10 cellular contexts compared by ENCODE assay signal in the genomic region with DNA sequence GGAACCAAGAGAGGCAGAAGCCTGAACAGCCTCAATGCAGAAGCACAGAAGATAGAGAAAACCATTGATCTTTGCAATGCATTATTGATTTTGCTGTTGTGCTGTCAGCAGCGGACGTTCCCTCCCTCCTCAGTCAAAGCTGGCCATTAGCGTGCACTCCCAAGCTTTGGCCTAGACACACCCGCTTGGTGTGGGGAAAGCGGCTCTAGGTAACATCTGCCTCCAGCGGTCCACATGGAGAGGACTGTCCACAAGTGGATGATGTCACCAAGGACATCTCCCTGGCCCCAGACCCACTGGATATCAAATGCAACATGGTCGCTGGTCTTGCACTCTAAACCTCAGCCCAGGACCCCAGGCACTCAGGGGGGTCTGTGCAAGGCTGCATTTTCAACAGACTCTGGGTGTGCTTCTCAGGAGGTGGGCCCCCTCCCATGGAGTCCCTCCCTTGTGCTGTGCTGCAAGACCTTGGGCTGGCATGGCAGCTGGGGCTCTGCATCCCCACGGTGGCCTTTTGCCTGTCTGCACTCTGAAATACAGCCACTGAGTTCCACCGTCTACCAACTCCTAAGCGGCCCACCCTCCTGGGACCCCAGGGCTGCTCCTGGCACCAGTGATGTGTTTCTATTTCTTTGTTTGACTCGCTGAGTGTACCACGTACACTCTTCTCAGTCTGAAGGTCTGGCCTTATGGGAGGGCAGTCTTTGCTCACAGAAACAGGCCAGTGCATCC. TPM values are rescaled to one million over a fixed set of nuclear protein-coding genes. Genes with fewer than 3 reads are reported as not detected.
DNase-seq lines count a peak whose midpoint lies in the region; ATAC-seq and TF ChIP-seq lines count a peak whose summit lies in the region.
"Had no signal": no experiment of that assay in that cellular context is flagged by ENCODE, and none has a peak within 500 bp of the region (broad histone marks: within the 10 kb centered on the region; RNA-seq: fewer than 3 reads in every experiment).

No MANE protein-coding gene starts in this region.

- H3K36me3 ChIP-seq in gastrocnemius medialis: no peaks in the 10 kb centered on the region

- no peak for TF ChIP-seq POLR2A in gastrocnemius medialis (IDR thresholded peaks at IDR 0.05)

- H3K4me1 ChIP-seq in gastrocnemius medialis: peaks cover 25 to 51% of the 10 kb centered on the region in 2 donors

- no peak for ATAC-seq in gastrocnemius medialis
- no peak for ATAC-seq in GM19397 (IDR thresholded peaks at IDR 0.05; ENCODE audit: unreplicated experiment)

- peak overlapping the region; percentile 88 for H3K4me3 ChIP-seq in epithelial cell of proximal tubule (ENCODE audit: low read depth, low read length)
- peak overlapping the region in 3 of 4 donors; percentile 66 to 92 (median 82) for H3K4me3 ChIP-seq in gastrocnemius medialis

- TF ChIP-seq CTCF in epithelial cell of proximal tubule (conservative IDR thresholded peaks at IDR 0.05; ENCODE audit: low read depth, low read length) (no peak), gastrocnemius medialis (IDR thresholded peaks at IDR 0.05 in 4 of 5, conservative IDR thresholded peaks at IDR 0.05 in 1 of 5) (no peak)

- H3K9me3 ChIP-seq in gastrocnemius medialis: no peaks in the 10 kb centered on the region

- no peaks in the 10 kb centered on the region for H3K27me3 ChIP-seq in gastrocnemius medialis

- DNase-seq in DMS53 (lab: John Stamatoyannopoulos, UW) (peak; percentile 27), DMS53 treated with DMSO at 0.1 percent for 48 hours (lab: John Stamatoyannopoulos, UW; ENCODE audit: unreplicated experiment) (no peak), NCI-H69 (lab: John Stamatoyannopoulos, UW) (peak; percentile 46), epithelial cell of proximal tubule (ENCODE audit: low read depth) (no peak), gastrocnemius medialis (no peak), DMS114 treated with DMSO at 0.1 percent for 48 hours (lab: John Stamatoyannopoulos, UW; ENCODE audit: unreplicated experiment) (no peak), HCEC 1CT (no peak)
- DNase-seq: NCI-H1048 had no signal

- intact Hi-C loops in gastrocnemius medialis (cut with DNase I; ENCODE audit: low total_unique reads): loop anchor here (2.0 to 10.0 kb wide), 3 partner anchors 81 to 609 kb away; no protein-coding TSS in a partner anchor

- in situ Hi-C loops in gastrocnemius medialis (cut with MboI; ENCODE audit: low sequenced_read_pairs in 4 of 4): no loop called here

- H3K27ac ChIP-seq in gastrocnemius medialis: peak overlapping the region; percentile 85 to 96 (median 90)
- H3K27ac ChIP-seq: SK-N-MC had no signal

RNA-seq across cellular contexts. Expression of a gene that starts 1.9 kb away (rescaled TPM):
- total RNA-seq in epithelial cell of proximal tubule (8.0 and 12.3 TPM in 2 replicates), gastrocnemius medialis (10 to 100 TPM; 23.6 to 77.0 (median 41.3) TPM)

Comparison
In these comparisons a context has a peak if more than half of its experiments do, and no peak if none do; other contexts are left out.
1. DNase-seq: peak in DMS53 (single experiment) and NCI-H69 (single experiment); none in DMS53 treated with DMSO at 0.1 percent for 48 hours (single experiment), epithelial cell of proximal tubule (single experiment), gastrocnemius medialis (0 of 2), DMS114 treated with DMSO at 0.1 percent for 48 hours (single experiment) and HCEC 1CT (single experiment).